ENCODE assay signal across 12 cellular contexts in genomic region chr6:15473741-15474161, GRCh38.
DNase-seq lines count a peak whose midpoint lies in the region; ATAC-seq and TF ChIP-seq lines count a peak whose summit lies in the region.
"Had no signal": no experiment of that assay in that cellular context is flagged by ENCODE, and none has a peak within 500 bp of the region (broad histone marks: within the 10 kb centered on the region; RNA-seq: fewer than 3 reads in every experiment).

No MANE protein-coding gene starts in this region.

- ATAC-seq in GM18519 (IDR thresholded peaks at IDR 0.05; ENCODE audit: low FRiP score, unreplicated experiment) = no peak

- H4K20me1 ChIP-seq in fibroblast of lung (ENCODE audit: control insufficient read depth, extremely low read depth, insufficient read depth, low read length) = no peaks in the 10 kb centered on the region
- no peaks in the 10 kb centered on the region for H4K20me1 ChIP-seq in neural cell (ENCODE audit: insufficient read depth)

- no peak overlapping the region for H2AFZ ChIP-seq in fibroblast of lung (ENCODE audit: low read length)
- H2AFZ ChIP-seq in neural cell (ENCODE audit: low read depth, low read length) = no peak overlapping the region

- H3F3A ChIP-seq in neural cell (ENCODE audit: insufficient read depth, low read length, poor library complexity, severe bottlenecking) = peaks cover 3% of the 10 kb centered on the region

- H3K9ac ChIP-seq in fibroblast of lung (ENCODE audit: insufficient read depth, low read length) (no peak overlapping the region), neural cell (ENCODE audit: low read length) (peak overlapping the region; percentile 53)

- TF ChIP-seq RAD21 in neural cell (conservative IDR thresholded peaks at IDR 0.05) = no peak

- peak overlapping the region; percentile 25 for H3K4me2 ChIP-seq in fibroblast of lung (ENCODE audit: extremely low read depth, insufficient read depth, low read length)
- peak overlapping the region; percentile 71 for H3K4me2 ChIP-seq in neural cell (ENCODE audit: low read length)

- H3K27me3 Mint-ChIP-seq in activated CD4-positive, alpha-beta memory T cell treated with anti-CD3 and anti-CD28 coated beads for 36 hours = no peaks in the 10 kb centered on the region
- H3K27me3 Mint-ChIP-seq in mesothelial cell of epicardium (ENCODE audit: low read depth) = no peaks in the 10 kb centered on the region

- POLR2A ChIA-PET in activated CD4-positive, alpha-beta memory T cell treated with anti-CD3 and anti-CD28 coated beads for 36 hours (lab: Charles Lee) = no interaction called here

- no peak for TF ChIP-seq CTCF in fibroblast of lung (conservative IDR thresholded peaks at IDR 0.05 in 1 of 2, IDR thresholded peaks at IDR 0.05 in 1 of 2; ENCODE audit: low read depth in 1 of 2, low read length in 2 of 2)
- TF ChIP-seq CTCF in neural cell (IDR thresholded peaks at IDR 0.05; ENCODE audit: poor library complexity, severe bottlenecking) = no peak
- no peak for TF ChIP-seq CTCF in mesothelial cell of epicardium (IDR thresholded peaks at IDR 0.05; ENCODE audit: unreplicated experiment)

- CTCF ChIA-PET in activated CD4-positive, alpha-beta memory T cell treated with anti-CD3 and anti-CD28 coated beads for 36 hours (lab: Charles Lee) = interaction anchor here (1.0 kb wide), 1 partner anchor 8 kb away, joined by 5 read pairs; no protein-coding TSS in a partner anchor

- intact Hi-C loops in activated CD4-positive, alpha-beta memory T cell treated with anti-CD3 and anti-CD28 coated beads for 36 hours (cut with micrococcal nuclease) = no loop called here

- H3K4me1 Mint-ChIP-seq in activated CD4-positive, alpha-beta memory T cell treated with anti-CD3 and anti-CD28 coated beads for 36 hours (ENCODE audit: low read depth) = peaks cover 22% of the 10 kb centered on the region
- H3K4me1 Mint-ChIP-seq in mesothelial cell of epicardium = peaks cover 5% of the 10 kb centered on the region

- peaks cover 47% of the 10 kb centered on the region for H3K36me3 Mint-ChIP-seq in activated CD4-positive, alpha-beta memory T cell treated with anti-CD3 and anti-CD28 coated beads for 36 hours
- peaks cover 9% of the 10 kb centered on the region for H3K36me3 Mint-ChIP-seq in mesothelial cell of epicardium

- peak overlapping the region; percentile 52 for H3K27ac ChIP-seq in fibroblast of lung (ENCODE audit: insufficient read depth, low read length)
- peak overlapping the region; percentile 94 for H3K27ac ChIP-seq in neural cell (ENCODE audit: low read length)
- H3K27ac ChIP-seq: C4-2B, SJSA1 had no signal

- H3K27me3 ChIP-seq in fibroblast of lung (ENCODE audit: control insufficient read depth, insufficient read depth, low read length) (no peaks in the 10 kb centered on the region), neural cell (ENCODE audit: insufficient read depth, low read depth, low read length) (no peaks in the 10 kb centered on the region)
- H3K27me3 ChIP-seq: SJSA1 had no signal

- in situ Hi-C loops in SK-MEL-5 (cut with HindIII; ENCODE audit: low pct_unique_long_range_greater_than_20kb, low sequenced_read_pairs) = no loop called here

- H3K9me3 ChIP-seq in fibroblast of lung (ENCODE audit: control insufficient read depth, insufficient read depth, low read depth, low read length) (no peaks in the 10 kb centered on the region), neural cell (ENCODE audit: low read length) (no peaks in the 10 kb centered on the region)
- H3K9me3 ChIP-seq: SJSA1 had no signal

- TF ChIP-seq EP300 in neural cell (conservative IDR thresholded peaks at IDR 0.05; ENCODE audit: poor library complexity, severe bottlenecking) = no peak

- no peak overlapping the region for H3K27ac Mint-ChIP-seq in activated CD4-positive, alpha-beta memory T cell treated with anti-CD3 and anti-CD28 coated beads for 36 hours
- no peak overlapping the region for H3K27ac Mint-ChIP-seq in mesothelial cell of epicardium
- H3K27ac Mint-ChIP-seq: nephron had no signal

- no peaks in the 10 kb centered on the region for H3K36me3 ChIP-seq in fibroblast of lung (ENCODE audit: control insufficient read depth, insufficient read depth, low read length)
- H3K36me3 ChIP-seq in neural cell (ENCODE audit: insufficient read depth, low read length) = peaks cover under 1% of the 10 kb centered on the region

- DNase-seq in CD1c-positive myeloid dendritic cell (ENCODE audit: extremely low spot score) (peak; percentile 72), SK-MEL-5 (ENCODE audit: low read depth, low spot score) (peak; percentile 100), fibroblast of lung (ENCODE audit: low read depth in 2 of 2) (peak; percentile 86 to 87), UCSD-AML1 (lab: John Stamatoyannopoulos, UW; ENCODE audit: unreplicated experiment) (no peak), mesothelial cell of epicardium (ENCODE audit: low spot score in 2 of 2, unreplicated experiment in 2 of 2) (no peak)
- DNase-seq in activated CD4-positive, alpha-beta memory T cell treated with anti-CD3 and anti-CD28 coated beads for 36 hours = no peak
- DNase-seq: head of caudate nucleus had no signal

- no peaks in the 10 kb centered on the region for H3K9me3 Mint-ChIP-seq in activated CD4-positive, alpha-beta memory T cell treated with anti-CD3 and anti-CD28 coated beads for 36 hours
- H3K9me3 Mint-ChIP-seq in mesothelial cell of epicardium = no peaks in the 10 kb centered on the region
- H3K9me3 Mint-ChIP-seq: nephron had no signal

- H3K4me3 ChIP-seq in fibroblast of lung (replicated peaks in 1 of 4; ENCODE audit: control extremely low read depth in 1 of 4, insufficient read depth in 1 of 4, low read depth in 3 of 4, low read length in 4 of 4) (no peak overlapping the region), neural cell (ENCODE audit: low read length) (peak overlapping the region; percentile 47)
- H3K4me3 ChIP-seq: SJSA1 had no signal

- H3K79me2 ChIP-seq in fibroblast of lung (ENCODE audit: control insufficient read depth, insufficient read depth, low read length) = no peaks in the 10 kb centered on the region
- H3K79me2 ChIP-seq in neural cell (replicated peaks; ENCODE audit: insufficient read depth, low read length) = peaks cover 30% of the 10 kb centered on the region

- H3K4me1 ChIP-seq in fibroblast of lung (ENCODE audit: control insufficient read depth, extremely low read depth, insufficient read depth, low read length) = peaks cover 20% of the 10 kb centered on the region
- H3K4me1 ChIP-seq: SJSA1 had no signal

- no peak overlapping the region for H3K4me3 Mint-ChIP-seq in activated CD4-positive, alpha-beta memory T cell treated with anti-CD3 and anti-CD28 coated beads for 36 hours
- H3K4me3 Mint-ChIP-seq in mesothelial cell of epicardium = no peak overlapping the region
- H3K4me3 Mint-ChIP-seq: nephron had no signal

- no peaks in the 10 kb centered on the region for H3K9me2 ChIP-seq in neural cell (ENCODE audit: insufficient read depth, low read length)

TF ChIP-seq in neural cell, 6 proteins besides CTCF, POLR2A, EP300 and RAD21:
- TF ChIP-seq POLR2AphosphoS5 (IDR thresholded peaks at IDR 0.05) (no peak), REST (IDR thresholded peaks at IDR 0.05; ENCODE audit: borderline replicate concordance) (peak; percentile 10), TAF1 (IDR thresholded peaks at IDR 0.05; ENCODE audit: low read depth) (no peak)
TF ChIP-seq in neural cell: peak in this region for 1.

Comparison
In these comparisons a context has a peak if more than half of its experiments do, and no peak if none do; other contexts are left out.
1. DNase-seq: peak in CD1c-positive myeloid dendritic cell (single experiment), SK-MEL-5 (single experiment) and fibroblast of lung (2 of 2); none in activated CD4-positive, alpha-beta memory T cell treated with anti-CD3 and anti-CD28 coated beads for 36 hours (single experiment), UCSD-AML1 (single experiment) and mesothelial cell of epicardium (0 of 2).